Comparison of ENCODE assay signal across 3 cellular contexts in genomic region chr7:39824801-39825200, GRCh38.
"Had no signal": no experiment of that assay in that cellular context is flagged by ENCODE, and none has a peak within 500 bp of the region (broad histone marks: within the 10 kb centered on the region; RNA-seq: fewer than 3 reads in every experiment).

No MANE protein-coding gene starts in this region.

- H3K4me3 ChIP-seq: GM12878 had no signal

- DNase-seq: GDM1, GF-D8 had no signal

- ATAC-seq: GM12878 had no signal
